ENCODE assay signal across 21 cellular contexts in genomic region chr6:156351346-156351966, GRCh38.
"Had no signal": no experiment of that assay in that cellular context is flagged by ENCODE, and none has a peak within 500 bp of the region (broad histone marks: within the 10 kb centered on the region; RNA-seq: fewer than 3 reads in every experiment).

No MANE protein-coding gene starts in this region.

- H3K4me3 ChIP-seq: SJCRH30, SK-N-MC had no signal

- H3K36me3 ChIP-seq: SJCRH30 had no signal

- H3K27ac ChIP-seq: RWPE1, SJCRH30, SK-N-MC had no signal

- H3K4me1 ChIP-seq: SJCRH30 had no signal

- H3K9me3 ChIP-seq: SJCRH30 had no signal

- DNase-seq: KBM-7; MV-4-11; NCI-H1048; NCI-H1105; NCI-H1417; NCI-H1436 treated with DMSO at 0.1 percent for 48 hours; NCI-H1694; NCI-H187 treated with DMSO at 0.1 percent for 48 hours; NCI-H2081 treated with DMSO at 0.1 percent for 48 hours; NCI-H2171; NCI-H226; NCI-H446 treated with DMSO at 0.1 percent for 48 hours; NCI-H510A treated with DMSO at 0.1 percent for 48 hours; NCI-H526; NK-92 treated with Interleukin-12 subunit alpha and Interleukin-12 subunit beta, amount 100 ng/mL, for 24 hours; PC-3; SHP77 treated with DMSO at 0.1 percent for 48 hours; SJCRH30 had no signal

- H3K27me3 ChIP-seq: SJCRH30 had no signal

- ATAC-seq: Panc1, PC-3 had no signal
